In genomic region chr14:105974902-105975301, GRCh38 we compare ENCODE assay signal across 8 cellular contexts.
A peak's percentile ranks its signal among the peaks of the same experiment; 100 is the strongest.
DNase-seq lines count a peak whose midpoint lies in the region; ATAC-seq and TF ChIP-seq lines count a peak whose summit lies in the region.

No MANE protein-coding gene starts in this region.

- 23 to 29% methylated on average over 5 to 6 of the region's 6 CpGs for WGBS in lung, 2 donors
- WGBS in esophagus muscularis mucosa = 68% methylated on average over 2 of the region's 6 CpGs

- H3K4me1 ChIP-seq in lung (ENCODE audit: control insufficient read depth in 2 of 2, insufficient read depth in 2 of 2, low read length in 2 of 2) (no peaks in the 10 kb centered on the region), esophagus muscularis mucosa (no peaks in the 10 kb centered on the region)

- H3K4me3 ChIP-seq in lung (no peak overlapping the region), esophagus muscularis mucosa (no peak overlapping the region)

- H3K27me3 ChIP-seq in lung (ENCODE audit: control insufficient read depth, insufficient read depth) = no peaks in the 10 kb centered on the region
- peaks cover 0 to 28% (median 0%) of the 10 kb centered on the region in 4 donors for H3K27me3 ChIP-seq in esophagus muscularis mucosa

- H3K36me3 ChIP-seq in lung (ENCODE audit: control insufficient read depth in 2 of 2, insufficient read depth in 2 of 2, low read length in 2 of 2) = no peaks in the 10 kb centered on the region
- no peaks in the 10 kb centered on the region for H3K36me3 ChIP-seq in esophagus muscularis mucosa

- TF ChIP-seq POLR2A in esophagus muscularis mucosa (IDR thresholded peaks at IDR 0.05; ENCODE audit: low read depth) = no peak

- peak; percentile 46 for DNase-seq in CD1c-positive myeloid dendritic cell (ENCODE audit: extremely low spot score)
- DNase-seq in KG1 (lab: John Stamatoyannopoulos, UW) = peak; percentile 67
- DNase-seq in activated CD4-positive, alpha-beta T cell treated with anti-CD3 and anti-CD28 coated beads for 4 hours = peak; percentile 69 to 72
- no peak for DNase-seq in lung (ENCODE audit: low spot score)
- DNase-seq in nucleus accumbens (lab: John Stamatoyannopoulos, UW) = no peak
- no peak for DNase-seq in NCI-H187 treated with DMSO at 0.1 percent for 48 hours (lab: John Stamatoyannopoulos, UW)
- no peak for DNase-seq in esophagus muscularis mucosa (ENCODE audit: extremely low spot score)

- intact Hi-C loops in esophagus muscularis mucosa (cut with DNase I) = no loop called here

- no peak for ATAC-seq in lung (ENCODE audit: insufficient read depth, low FRiP score)
- ATAC-seq in HG02610 (IDR thresholded peaks at IDR 0.05; ENCODE audit: unreplicated experiment) = no peak

- no peak for TF ChIP-seq EP300 in esophagus muscularis mucosa (IDR thresholded peaks at IDR 0.05)

- no peak overlapping the region for H3K27ac ChIP-seq in lung (ENCODE audit: low read depth in 1 of 2, low read length in 1 of 2)
- no peak overlapping the region for H3K27ac ChIP-seq in esophagus muscularis mucosa (replicated peaks in 1 of 4)

- TF ChIP-seq CTCF in lung (IDR thresholded peaks at IDR 0.05; ENCODE audit: control extremely low read depth, extremely low read depth) (peak; percentile 5), esophagus muscularis mucosa (IDR thresholded peaks at IDR 0.05) (peak in 1 of 3 experiments; percentile 12)

- H3K9me3 ChIP-seq in lung (ENCODE audit: control insufficient read depth in 2 of 2, insufficient read depth in 1 of 2, low read length in 1 of 2) (peaks cover 0 to 2% of the 10 kb centered on the region in 2 donors), esophagus muscularis mucosa (no peaks in the 10 kb centered on the region)

Comparison
In these comparisons a context has a peak if more than half of its experiments do, and no peak if none do; other contexts are left out.
1. DNase-seq: peak in CD1c-positive myeloid dendritic cell (single experiment), KG1 (single experiment) and activated CD4-positive, alpha-beta T cell treated with anti-CD3 and anti-CD28 coated beads for 4 hours (2 of 2); none in lung (single experiment), nucleus accumbens (0 of 56), NCI-H187 treated with DMSO at 0.1 percent for 48 hours (single experiment) and esophagus muscularis mucosa (single experiment).